ENCODE assay signal across 8 cellular contexts in the genomic region with DNA sequence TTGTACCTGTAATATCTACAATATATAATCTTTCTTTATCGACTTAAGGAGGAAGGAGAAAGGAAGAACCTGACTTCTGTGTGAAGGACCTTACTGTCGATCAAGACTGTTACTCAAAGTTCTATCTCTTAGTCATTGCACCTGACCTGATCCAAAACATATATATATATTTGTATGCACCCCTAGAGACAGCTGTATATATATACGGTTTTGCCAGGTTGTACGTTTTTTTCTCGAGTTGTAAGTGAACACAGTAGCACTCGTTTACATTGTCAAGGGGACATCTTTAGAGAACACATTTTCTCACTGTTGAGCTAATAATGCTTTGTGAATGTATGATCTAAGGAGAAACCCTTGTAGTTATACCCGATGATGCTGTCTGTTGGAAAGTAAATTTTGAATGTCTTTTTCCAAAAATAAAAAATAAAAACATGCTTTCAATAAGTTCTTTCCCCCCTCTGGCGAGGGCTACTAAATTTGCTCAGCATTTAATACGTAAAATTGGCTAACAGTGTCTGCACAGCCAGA. TPM values are rescaled to one million over a fixed set of nuclear protein-coding genes. Genes with fewer than 3 reads are reported as not detected.
DNase-seq lines count a peak whose midpoint lies in the region; ATAC-seq and TF ChIP-seq lines count a peak whose summit lies in the region.

No MANE protein-coding gene starts in this region.

- H3K4me3 Mint-ChIP-seq in CD4-positive, CD25-positive, alpha-beta regulatory T cell = peak overlapping the region; percentile 95 to 99 (median 98)
- peak overlapping the region; percentile 92 for H3K4me3 Mint-ChIP-seq in activated T-helper 2 cell treated with anti-CD3 and anti-CD28 coated beads, Interferon-gamma antibody, Interleukin-2, Interleukin-4, amounts not matched to agents 10 μg/mL and 5 μg/mL and 100 μg/mL, durations not matched to agents 14 hours and 24 hours and 36 hours (ENCODE audit: low read depth)

- intact Hi-C loops in activated T-helper 2 cell treated with anti-CD3 and anti-CD28 coated beads, Interferon-gamma antibody, Interleukin-2, Interleukin-4, amounts not matched to agents 10 μg/mL and 5 μg/mL and 100 μg/mL, durations not matched to agents 14 hours and 24 hours and 36 hours (cut with micrococcal nuclease) = no loop called here
- intact Hi-C loops in transverse colon (cut with DNase I; ENCODE audit: low total_unique reads) = no loop called here

- TF ChIP-seq EP300 in transverse colon (IDR thresholded peaks at IDR 0.05; ENCODE audit: low read depth) = no peak

- TF ChIP-seq POLR2A in transverse colon (IDR thresholded peaks at IDR 0.05) (no peak), erythroblast (IDR thresholded peaks at IDR 0.05; ENCODE audit: low read length) (no peak)

- DNase-seq in CD4-positive, CD25-positive, alpha-beta regulatory T cell = no peak
- DNase-seq in activated T-helper 2 cell treated with anti-CD3 and anti-CD28 coated beads, Interferon-gamma antibody, Interleukin-2, Interleukin-4, amounts not matched to agents 10 μg/mL and 5 μg/mL and 100 μg/mL, durations not matched to agents 14 hours and 24 hours and 36 hours (ENCODE audit: low spot score) = no peak
- DNase-seq in left lobe of liver (ENCODE audit: low spot score) (no peak), transverse colon (no peak), SHP77 (lab: John Stamatoyannopoulos, UW) (no peak), erythroblast (lab: John Stamatoyannopoulos, UW) (no peak), NCI-H2081 (lab: John Stamatoyannopoulos, UW) (no peak)

- peak overlapping the region; percentile 82 for H3K27ac ChIP-seq in CD4-positive, CD25-positive, alpha-beta regulatory T cell (ENCODE audit: insufficient read depth, low read length, poor library complexity, severe bottlenecking)
- H3K27ac ChIP-seq in transverse colon = peak overlapping the region; percentile 80 to 89 (median 86)

- H3K36me3 ChIP-seq in CD4-positive, CD25-positive, alpha-beta regulatory T cell (ENCODE audit: control insufficient read depth, insufficient read depth, low read length) = peaks cover 7% of the 10 kb centered on the region
- peaks cover 0 to 28% (median 0%) of the 10 kb centered on the region in 4 donors for H3K36me3 ChIP-seq in transverse colon

- H3K4me1 Mint-ChIP-seq in CD4-positive, CD25-positive, alpha-beta regulatory T cell = peaks cover 12 to 62% (median 44%) of the 10 kb centered on the region in 4 donors
- H3K4me1 Mint-ChIP-seq in activated T-helper 2 cell treated with anti-CD3 and anti-CD28 coated beads, Interferon-gamma antibody, Interleukin-2, Interleukin-4, amounts not matched to agents 10 μg/mL and 5 μg/mL and 100 μg/mL, durations not matched to agents 14 hours and 24 hours and 36 hours (ENCODE audit: low read depth) = peaks cover 35% of the 10 kb centered on the region

- H3K4me1 ChIP-seq in CD4-positive, CD25-positive, alpha-beta regulatory T cell (ENCODE audit: control insufficient read depth, insufficient read depth, low read length, poor library complexity, severe bottlenecking) = peaks cover 38% of the 10 kb centered on the region
- peaks cover 2 to 25% (median 18%) of the 10 kb centered on the region in 4 donors for H3K4me1 ChIP-seq in transverse colon

- 27 to 31% methylated on average over 9 of the region's 9 CpGs for WGBS in transverse colon (ENCODE audit: low coverage in 1 of 2), 2 donors

- no peak for TF ChIP-seq CTCF in transverse colon (IDR thresholded peaks at IDR 0.05)

- no peaks in the 10 kb centered on the region for H3K9me3 ChIP-seq in CD4-positive, CD25-positive, alpha-beta regulatory T cell (ENCODE audit: control insufficient read depth in 2 of 2, low read length in 2 of 2)
- H3K9me3 ChIP-seq in transverse colon = no peaks in the 10 kb centered on the region

- ATAC-seq in CD4-positive, CD25-positive, alpha-beta regulatory T cell (ENCODE audit: low read depth in 2 of 2) = no peak
- ATAC-seq in HG02973 (IDR thresholded peaks at IDR 0.05; ENCODE audit: unreplicated experiment) (peak; percentile 0), left lobe of liver (peak; percentile 3)

- H3K27me3 ChIP-seq in CD4-positive, CD25-positive, alpha-beta regulatory T cell (ENCODE audit: control insufficient read depth, insufficient read depth, low read length) = no peaks in the 10 kb centered on the region
- no peaks in the 10 kb centered on the region for H3K27me3 ChIP-seq in transverse colon

- H3K4me3 ChIP-seq in CD4-positive, CD25-positive, alpha-beta regulatory T cell (ENCODE audit: low read depth, low read length) = peak overlapping the region; percentile 93
- peak overlapping the region; percentile 57 to 75 (median 70) for H3K4me3 ChIP-seq in transverse colon

- no peaks in the 10 kb centered on the region for H3K9me3 Mint-ChIP-seq in CD4-positive, CD25-positive, alpha-beta regulatory T cell
- H3K9me3 Mint-ChIP-seq in activated T-helper 2 cell treated with anti-CD3 and anti-CD28 coated beads, Interferon-gamma antibody, Interleukin-2, Interleukin-4, amounts not matched to agents 10 μg/mL and 5 μg/mL and 100 μg/mL, durations not matched to agents 14 hours and 24 hours and 36 hours = no peaks in the 10 kb centered on the region

- H3K36me3 Mint-ChIP-seq in CD4-positive, CD25-positive, alpha-beta regulatory T cell = peaks cover 16% of the 10 kb centered on the region
- H3K36me3 Mint-ChIP-seq in activated T-helper 2 cell treated with anti-CD3 and anti-CD28 coated beads, Interferon-gamma antibody, Interleukin-2, Interleukin-4, amounts not matched to agents 10 μg/mL and 5 μg/mL and 100 μg/mL, durations not matched to agents 14 hours and 24 hours and 36 hours (ENCODE audit: low read depth) = peaks cover 37% of the 10 kb centered on the region

- H3K27me3 Mint-ChIP-seq in CD4-positive, CD25-positive, alpha-beta regulatory T cell = no peaks in the 10 kb centered on the region
- no peaks in the 10 kb centered on the region for H3K27me3 Mint-ChIP-seq in activated T-helper 2 cell treated with anti-CD3 and anti-CD28 coated beads, Interferon-gamma antibody, Interleukin-2, Interleukin-4, amounts not matched to agents 10 μg/mL and 5 μg/mL and 100 μg/mL, durations not matched to agents 14 hours and 24 hours and 36 hours (ENCODE audit: low read depth)

- peak overlapping the region; percentile 91 to 96 (median 96) for H3K27ac Mint-ChIP-seq in CD4-positive, CD25-positive, alpha-beta regulatory T cell
- H3K27ac Mint-ChIP-seq in activated T-helper 2 cell treated with anti-CD3 and anti-CD28 coated beads, Interferon-gamma antibody, Interleukin-2, Interleukin-4, amounts not matched to agents 10 μg/mL and 5 μg/mL and 100 μg/mL, durations not matched to agents 14 hours and 24 hours and 36 hours = peak overlapping the region; percentile 88

- in situ Hi-C loops in transverse colon (cut with MboI; ENCODE audit: low pct_ligation_motif_present in 1 of 4, low pct_unique_long_range_greater_than_20kb in 1 of 4, low sequenced_read_pairs in 3 of 4) = no loop called here

RNA-seq across cellular contexts. Expression of a gene that starts 0.5 kb away (rescaled TPM):
- 12.1 TPM for total RNA-seq in CD4-positive, CD25-positive, alpha-beta regulatory T cell
- 10 to 100 TPM; 12.7 to 20.2 (median 15.2) TPM for polyA plus RNA-seq in CD4-positive, CD25-positive, alpha-beta regulatory T cell
- total RNA-seq in activated T-helper 2 cell treated with anti-CD3 and anti-CD28 coated beads, Interferon-gamma antibody, Interleukin-2, Interleukin-4, amounts not matched to agents 10 μg/mL and 5 μg/mL and 100 μg/mL, durations not matched to agents 14 hours and 24 hours and 36 hours = 6.3 and 9.4 TPM in 2 replicates
- 4.9 TPM for total RNA-seq in left lobe of liver
- total RNA-seq in transverse colon = 1 to 10 TPM; 1.6 to 8.1 (median 4.6) TPM

RNA-seq across cellular contexts. Expression of a gene that starts 58.7 kb away (rescaled TPM):
- 37.0 TPM for total RNA-seq in CD4-positive, CD25-positive, alpha-beta regulatory T cell
- 10 to 100 TPM; 28.9 to 36.7 (median 31.8) TPM for polyA plus RNA-seq in CD4-positive, CD25-positive, alpha-beta regulatory T cell
- total RNA-seq in activated T-helper 2 cell treated with anti-CD3 and anti-CD28 coated beads, Interferon-gamma antibody, Interleukin-2, Interleukin-4, amounts not matched to agents 10 μg/mL and 5 μg/mL and 100 μg/mL, durations not matched to agents 14 hours and 24 hours and 36 hours = 101 and 106 TPM in 2 replicates
- total RNA-seq in left lobe of liver (12.4 TPM), transverse colon (10 to 100 TPM in 3 of 4 donors, 1 to 10 TPM in 1; 6.4 to 29.2 (median 22.6) TPM)

Comparison
In these comparisons a context has a peak if more than half of its experiments do, and no peak if none do; other contexts are left out.
1. ATAC-seq: peak in HG02973 (single experiment) and left lobe of liver (single experiment); none in CD4-positive, CD25-positive, alpha-beta regulatory T cell (0 of 2).